Comparison of ENCODE assay signal across 19 cellular contexts in the genomic region with DNA sequence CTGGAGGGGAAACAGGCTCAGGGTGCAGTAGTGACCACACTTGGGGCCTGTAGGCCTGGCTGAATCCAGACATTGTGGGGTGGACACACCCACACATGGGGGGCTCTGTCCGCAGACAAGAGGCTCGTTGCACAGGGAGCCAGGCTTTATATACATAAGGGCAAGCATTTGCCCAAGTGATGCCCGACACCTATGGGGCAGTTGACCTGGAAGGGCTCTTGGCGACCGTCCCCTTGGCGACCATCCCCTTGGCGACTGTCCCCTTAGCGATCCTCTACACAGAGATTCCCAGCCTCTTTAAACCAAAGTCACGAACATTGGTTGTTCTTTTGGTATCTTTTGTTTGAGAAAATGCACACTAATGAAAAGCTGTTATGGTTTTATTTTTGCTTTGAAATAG. TPM values are rescaled to one million over a fixed set of nuclear protein-coding genes. Genes with fewer than 3 reads are reported as not detected.
DNase-seq lines count a peak whose midpoint lies in the region; ATAC-seq and TF ChIP-seq lines count a peak whose summit lies in the region.
"Had no signal": no experiment of that assay in that cellular context is flagged by ENCODE, and none has a peak within 500 bp of the region (broad histone marks: within the 10 kb centered on the region; RNA-seq: fewer than 3 reads in every experiment).

No MANE protein-coding gene starts in this region.

- in situ Hi-C loops in Panc1 (cut with HindIII; ENCODE audit: low pct_unique_long_range_greater_than_20kb, low sequenced_read_pairs) (no loop called here), gastrocnemius medialis (cut with MboI; ENCODE audit: low sequenced_read_pairs in 4 of 4) (no loop called here)

- no peak for ATAC-seq in stimulated activated naive CD8-positive, alpha-beta T cell treated with anti-CD3 and anti-CD28 coated beads, Interleukin-15, amount 100 ng/mL, for 72 hours
- ATAC-seq in stimulated activated naive CD8-positive, alpha-beta T cell treated with anti-CD3 and anti-CD28 coated beads, Interleukin-15, Interleukin-2, amounts not matched to agents 100 U/mL and 50 U/mL, for 24 hours = no peak
- ATAC-seq in Panc1 = no peak
- no peak for ATAC-seq in HG03280 (IDR thresholded peaks at IDR 0.05; ENCODE audit: unreplicated experiment)
- ATAC-seq in GM21786 (IDR thresholded peaks at IDR 0.05; ENCODE audit: unreplicated experiment) = no peak
- no peak for ATAC-seq in gastrocnemius medialis
- ATAC-seq in HG02973 (IDR thresholded peaks at IDR 0.05; ENCODE audit: unreplicated experiment) = no peak
- ATAC-seq: natural killer cell treated with Interleukin-12 subunit alpha and Interleukin-12 subunit beta and Interleukin-15 and Interleukin-18, amount 100 ng/mL, for 72 hours had no signal

- H3K4me1 ChIP-seq in Panc1 (ENCODE audit: control insufficient read depth, insufficient read depth, low read length) = peaks cover 48% of the 10 kb centered on the region
- peaks cover 8 to 40% (median 11%) of the 10 kb centered on the region in 3 donors for H3K4me1 ChIP-seq in esophagus squamous epithelium
- no peaks in the 10 kb centered on the region for H3K4me1 ChIP-seq in gastrocnemius medialis

- TF ChIP-seq CTCF in Panc1 (IDR thresholded peaks at IDR 0.05) (no peak), esophagus squamous epithelium (IDR thresholded peaks at IDR 0.05) (no peak), gastrocnemius medialis (IDR thresholded peaks at IDR 0.05 in 4 of 5, conservative IDR thresholded peaks at IDR 0.05 in 1 of 5) (no peak)

- DNase-seq in stimulated activated naive CD8-positive, alpha-beta T cell treated with anti-CD3 and anti-CD28 coated beads, Interleukin-15, amount 100 ng/mL, for 72 hours = no peak
- no peak for DNase-seq in stimulated activated naive CD8-positive, alpha-beta T cell treated with anti-CD3 and anti-CD28 coated beads, Interleukin-15, Interleukin-2, amounts not matched to agents 100 U/mL and 50 U/mL, for 24 hours
- DNase-seq in Panc1 (ENCODE audit: low read depth, low spot score) = no peak
- no peak for DNase-seq in esophagus squamous epithelium (lab: John Stamatoyannopoulos, UW)
- no peak for DNase-seq in gastrocnemius medialis
- DNase-seq: ACHN; DMS153; NCI-H1436 treated with DMSO at 0.1 percent for 48 hours; small intestine; stimulated activated CD4-positive, alpha-beta T cell treated with anti-CD3 and anti-CD28 coated beads, Interleukin-4, amount 100 ng/mL, for 4 hours had no signal

- H3K4me1 Mint-ChIP-seq in stimulated activated naive CD8-positive, alpha-beta T cell treated with anti-CD3 and anti-CD28 coated beads, Interleukin-15, amount 100 ng/mL, for 72 hours = peaks cover 51% of the 10 kb centered on the region

- CTCF ChIA-PET in Panc1 (lab: Charles Lee) = interaction anchor here (0.6 kb wide), 1 partner anchor 36 kb away, joined by 3 read pairs; no protein-coding TSS in a partner anchor

- intact Hi-C loops in Panc1 (cut with micrococcal nuclease; ENCODE audit: unreplicated experiment) (loop anchor here (5.0 to 10.0 kb wide), 2 partner anchors 163 to 165 kb away; no protein-coding TSS in a partner anchor), esophagus squamous epithelium (cut with DNase I) (no loop called here), gastrocnemius medialis (cut with DNase I; ENCODE audit: low total_unique reads) (no loop called here)

- WGBS in esophagus squamous epithelium, 2 donors = 89 to 92% methylated on average over 9 of the region's 9 CpGs

- no peaks in the 10 kb centered on the region for H3K36me3 ChIP-seq in Panc1 (ENCODE audit: control insufficient read depth, insufficient read depth, low read length)
- H3K36me3 ChIP-seq in esophagus squamous epithelium = no peaks in the 10 kb centered on the region
- H3K36me3 ChIP-seq in gastrocnemius medialis = no peaks in the 10 kb centered on the region
- H3K36me3 ChIP-seq: Peyer's patch, vagina had no signal

- H3K27ac Mint-ChIP-seq in stimulated activated naive CD8-positive, alpha-beta T cell treated with anti-CD3 and anti-CD28 coated beads, Interleukin-15, amount 100 ng/mL, for 72 hours = no peak overlapping the region
- H3K27ac Mint-ChIP-seq: dendritic cell treated with granulocyte-macrophage colony-stimulating factor and Interleukin-4, amounts not matched to agents 40 ng/mL and 50 ng/mL, for 4 days; mesothelial cell of epicardium; natural killer cell treated with Interleukin-12 subunit alpha and Interleukin-12 subunit beta and Interleukin-15 and Interleukin-18, amount 100 ng/mL, for 72 hours had no signal

- POLR2A ChIA-PET in Panc1 (lab: Charles Lee) = no interaction called here

- H3K27ac ChIP-seq in Panc1 (ENCODE audit: low read length) (peak overlapping the region; percentile 86), esophagus squamous epithelium (peak overlapping the region in 3 of 4 donors; percentile 80 to 87 (median 84)), gastrocnemius medialis (no peak overlapping the region)
- H3K27ac ChIP-seq: C4-2B, Peyer's patch, vagina had no signal

- TF ChIP-seq POLR2A in esophagus squamous epithelium (IDR thresholded peaks at IDR 0.05) (no peak), gastrocnemius medialis (IDR thresholded peaks at IDR 0.05) (no peak)

- peaks cover 96% of the 10 kb centered on the region for H3K27me3 Mint-ChIP-seq in stimulated activated naive CD8-positive, alpha-beta T cell treated with anti-CD3 and anti-CD28 coated beads, Interleukin-15, amount 100 ng/mL, for 72 hours

- 0 out of 2 replicates have a peak, but pooled peaks cover 2% of the 10 kb centered on the region for H3K9me3 ChIP-seq in Panc1 (ENCODE audit: control insufficient read depth, insufficient read depth, low read depth, low read length)
- peaks cover 0 to 8% (median 0%) of the 10 kb centered on the region in 3 donors for H3K9me3 ChIP-seq in esophagus squamous epithelium
- peaks cover 0 to 9% (median 0%) of the 10 kb centered on the region in 3 donors for H3K9me3 ChIP-seq in gastrocnemius medialis
- H3K9me3 ChIP-seq: vagina had no signal

- H3K4me3 Mint-ChIP-seq in stimulated activated naive CD8-positive, alpha-beta T cell treated with anti-CD3 and anti-CD28 coated beads, Interleukin-15, amount 100 ng/mL, for 72 hours = peak overlapping the region; percentile 84 to 91
- H3K4me3 Mint-ChIP-seq: dendritic cell treated with granulocyte-macrophage colony-stimulating factor and Interleukin-4, amounts not matched to agents 40 ng/mL and 50 ng/mL, for 4 days; mesothelial cell of epicardium had no signal

- H3K27me3 ChIP-seq in Panc1 (ENCODE audit: control insufficient read depth, insufficient read depth, low read length) (no peaks in the 10 kb centered on the region), esophagus squamous epithelium (peaks cover 0 to 93% (median 7%) of the 10 kb centered on the region in 4 donors), gastrocnemius medialis (peaks cover 22 to 55% (median 32%) of the 10 kb centered on the region in 3 donors)
- H3K27me3 ChIP-seq: vagina had no signal

- H3K9me3 Mint-ChIP-seq in stimulated activated naive CD8-positive, alpha-beta T cell treated with anti-CD3 and anti-CD28 coated beads, Interleukin-15, amount 100 ng/mL, for 72 hours = peaks cover 13 to 14% of the 10 kb centered on the region in 2 donors
- H3K9me3 Mint-ChIP-seq: natural killer cell treated with Interleukin-12 subunit alpha and Interleukin-12 subunit beta and Interleukin-15 and Interleukin-18, amount 100 ng/mL, for 72 hours had no signal

- BruUV-seq in Panc1 (replicated peaks; lab: Mats Ljungman, UMichigan) = no TSS peak

- H3K4me3 ChIP-seq in Panc1 (ENCODE audit: low read depth in 2 of 2, low read length in 2 of 2) = peak overlapping the region in 1 of 2 experiments; percentile 76; a peak in 2 of 4 replicates
- peak overlapping the region in 3 of 4 donors; percentile 49 to 77 (median 63) for H3K4me3 ChIP-seq in esophagus squamous epithelium
- H3K4me3 ChIP-seq in gastrocnemius medialis = no peak overlapping the region

RNA-seq across cellular contexts. Expression of a gene that starts 2.7 kb away (rescaled TPM):
- 85.4 TPM for total RNA-seq in Panc1 (2021; ENCODE audit: unreplicated experiment)
- polyA plus RNA-seq in Panc1 (2012; ENCODE audit: insufficient read length) = 137 TPM
- 10 to 100 TPM in 1 of 4 donors, 1 to 10 TPM in 2, under 1 TPM in 1; 0.99 to 22.9 (median 3.1) TPM for total RNA-seq in esophagus squamous epithelium
- under 1 TPM in 2 of 4 donors, not detected in 2; 0.20 to 0.42 TPM for total RNA-seq in gastrocnemius medialis

Comparison
In these comparisons a context has a peak if more than half of its experiments do, and no peak if none do; other contexts are left out.
1. H3K27ac ChIP-seq: peak in Panc1 (single experiment) and esophagus squamous epithelium (3 of 4); none in gastrocnemius medialis (0 of 4).
2. H3K4me3 ChIP-seq: peak in esophagus squamous epithelium (3 of 4); none in gastrocnemius medialis (0 of 4).